Comparison of ENCODE assay signal across 25 cellular contexts in genomic region chr3:148605551-148605950, GRCh38.
"Had no signal": no experiment of that assay in that cellular context is flagged by ENCODE, and none has a peak within 500 bp of the region (broad histone marks: within the 10 kb centered on the region; RNA-seq: fewer than 3 reads in every experiment).

No MANE protein-coding gene starts in this region.

- H3K36me3 ChIP-seq: ascending aorta, lower lobe of right lung, pancreas, prostate gland, spleen, thoracic aorta, uterus had no signal

- H3K27me3 ChIP-seq: ascending aorta, pancreas, spleen, uterus had no signal

- ATAC-seq: activated T-cell treated with anti-CD3 and anti-CD28 coated beads, Interleukin-2, amount 50 U/mL, for 72 hours; effector memory CD8-positive, alpha-beta T cell; lower lobe of right lung; naive thymus-derived CD8-positive, alpha-beta T cell; pancreas had no signal

- H3K4me3 ChIP-seq: ascending aorta, lower lobe of right lung, pancreas, prostate gland, spleen, thoracic aorta, uterus had no signal

- H3K9me3 ChIP-seq: ascending aorta, lower lobe of right lung, pancreas, prostate gland, spleen, thoracic aorta, uterus had no signal

- H3K27ac ChIP-seq: ascending aorta, lower lobe of right lung, pancreas, prostate gland, spleen, thoracic aorta, uterus had no signal

- H3K4me1 ChIP-seq: lower lobe of right lung, prostate gland, spleen, uterus had no signal

- DNase-seq: activated CD4-positive, alpha-beta T cell treated with anti-CD3 and anti-CD28 coated beads for 4 hours; activated CD4-positive, alpha-beta T cell treated with anti-CD3 and anti-CD28 coated beads, Interleukin-2, amount 50 U/mL, for 4 hours; activated naive CD4-positive, alpha-beta T cell treated with anti-CD3 and anti-CD28 coated beads for 36 hours; activated naive CD8-positive, alpha-beta T cell treated with anti-CD3 and anti-CD28 coated beads for 36 hours; activated T-cell treated with anti-CD3 and anti-CD28 coated beads for 4 hours; activated T-cell treated with anti-CD3 and anti-CD28 coated beads, Interleukin-2, amount 50 U/mL, for 72 hours; cortex of kidney; effector memory CD8-positive, alpha-beta T cell; erythroblast; hypothalamus; immature natural killer cell; kidney; lower lobe of right lung; mesenchymal stem cell; naive thymus-derived CD8-positive, alpha-beta T cell; nucleus accumbens; pancreas; retina; spleen; stimulated activated naive CD4-positive, alpha-beta T cell treated with Interleukin-2 at 50 U/mL for 16 hours; trophoblast cell; uterus had no signal
